ENCODE assay signal across 12 cellular contexts in the genomic region with DNA sequence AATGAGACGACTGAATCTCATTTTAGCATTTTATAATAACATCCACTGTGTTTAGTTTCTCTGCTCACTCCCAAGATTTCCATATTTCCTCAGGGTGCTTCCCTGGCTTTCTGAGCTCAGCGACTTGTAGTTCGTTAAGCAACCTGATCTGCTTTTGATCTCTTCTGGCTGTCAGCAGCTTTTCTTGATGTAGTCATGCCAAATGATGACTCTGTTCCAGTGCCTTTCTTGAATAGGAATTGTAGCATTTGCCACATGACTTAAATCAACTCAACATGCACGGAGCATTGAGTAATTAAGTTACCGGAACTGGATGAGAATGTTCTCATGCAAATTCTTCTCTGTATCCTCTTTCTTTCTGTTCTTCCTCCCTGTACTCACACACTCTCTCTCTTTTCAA.
DNase-seq lines count a peak whose midpoint lies in the region; ATAC-seq and TF ChIP-seq lines count a peak whose summit lies in the region.
"Had no signal": no experiment of that assay in that cellular context is flagged by ENCODE, and none has a peak within 500 bp of the region (broad histone marks: within the 10 kb centered on the region; RNA-seq: fewer than 3 reads in every experiment).

No MANE protein-coding gene starts in this region.

- H3K4me3 ChIP-seq in BJ (ENCODE audit: low read depth, low read length): no peak overlapping the region
- peak overlapping the region; percentile 17 for H3K4me3 ChIP-seq in parathyroid adenoma (ENCODE audit: low read depth, low read length)
- no peak overlapping the region for H3K4me3 ChIP-seq in SJCRH30
- H3K4me3 ChIP-seq in Caco-2 (ENCODE audit: low read depth, low read length): no peak overlapping the region

- H3K9me3 Mint-ChIP-seq in Caco-2 (ENCODE audit: unreplicated experiment): no peaks in the 10 kb centered on the region
- H3K9me3 Mint-ChIP-seq: CD8-positive, alpha-beta T cell had no signal

- H3K4me1 ChIP-seq in parathyroid adenoma (peaks cover 2% of the 10 kb centered on the region), SJCRH30 (no peaks in the 10 kb centered on the region), Caco-2 (no peaks in the 10 kb centered on the region)

- H3K27me3 ChIP-seq in BJ (ENCODE audit: control insufficient read depth, insufficient read depth, low read length): no peaks in the 10 kb centered on the region
- no peaks in the 10 kb centered on the region for H3K27me3 ChIP-seq in parathyroid adenoma (ENCODE audit: control insufficient read depth, insufficient read depth, low read length)
- no peaks in the 10 kb centered on the region for H3K27me3 ChIP-seq in SJCRH30
- H3K27me3 ChIP-seq in Caco-2 (replicated peaks; ENCODE audit: control insufficient read depth, insufficient read depth, low read length): no peaks in the 10 kb centered on the region

- no peak overlapping the region for H3K4me3 Mint-ChIP-seq in Caco-2 (ENCODE audit: unreplicated experiment)
- H3K4me3 Mint-ChIP-seq: CD8-positive, alpha-beta T cell; central memory CD8-positive, alpha-beta T cell had no signal

- intact Hi-C loops in Caco-2 (cut with micrococcal nuclease; ENCODE audit: unreplicated experiment): no loop called here

- POLR2A ChIA-PET in BJ (lab: Charles Lee) (no interaction called here), RWPE1 (lab: Yijun Ruan, JAX; ENCODE audit: low non-redundant PET) (interaction anchor here (0.7 kb wide), 1 partner anchor 14 kb away, joined by 7 read pairs; no protein-coding TSS in a partner anchor), Caco-2 (lab: Charles Lee) (no interaction called here)

- no peak overlapping the region for H3K4me2 ChIP-seq in parathyroid adenoma (ENCODE audit: low read length)

- no peak overlapping the region for H3K27ac Mint-ChIP-seq in Caco-2 (ENCODE audit: unreplicated experiment)
- H3K27ac Mint-ChIP-seq: CD8-positive, alpha-beta T cell had no signal

- no peak overlapping the region for H2AFZ ChIP-seq in parathyroid adenoma

- DNase-seq in BJ (ENCODE audit: low read depth) (peak; percentile 91), RWPE1 (ENCODE audit: low spot score) (peak; percentile 8), fibroblast of peridontal ligament (ENCODE audit: extremely low read depth) (peak; percentile 98), SJCRH30 (no peak), Caco-2 (no peak)
- DNase-seq: activated T-cell treated with anti-CD3 and anti-CD28 coated beads, Interleukin-2, amount 50 U/mL, for 48 hours; CD8-positive, alpha-beta T cell; NCI-H1694 had no signal

- H3K27ac ChIP-seq in RWPE1: no peak overlapping the region
- H3K27ac ChIP-seq in parathyroid adenoma: peak overlapping the region; percentile 24
- no peak overlapping the region for H3K27ac ChIP-seq in SJCRH30

- TF ChIP-seq CTCF in BJ (IDR thresholded peaks at IDR 0.05; ENCODE audit: insufficient read depth, low read depth, low read length) (no peak), RWPE1 (conservative IDR thresholded peaks at IDR 0.05; ENCODE audit: low read depth) (no peak), parathyroid adenoma (IDR thresholded peaks at IDR 0.05) (no peak), Caco-2 (IDR thresholded peaks at IDR 0.05; ENCODE audit: insufficient read depth in 1 of 2, low read depth in 1 of 2, low read length in 1 of 2, severe bottlenecking in 1 of 2, unreplicated experiment in 1 of 2) (no peak)

- no peaks in the 10 kb centered on the region for H3K4me1 Mint-ChIP-seq in Caco-2 (ENCODE audit: low read depth, unreplicated experiment)
- H3K4me1 Mint-ChIP-seq: central memory CD8-positive, alpha-beta T cell had no signal

- H3K36me3 ChIP-seq in BJ (ENCODE audit: control insufficient read depth, insufficient read depth, low read length): peaks cover 2% of the 10 kb centered on the region; the same call in 1 of the 2 replicates
- H3K36me3 ChIP-seq in parathyroid adenoma (ENCODE audit: control insufficient read depth, insufficient read depth, low read length): no peaks in the 10 kb centered on the region
- no peaks in the 10 kb centered on the region for H3K36me3 ChIP-seq in SJCRH30
- no peaks in the 10 kb centered on the region for H3K36me3 ChIP-seq in Caco-2 (ENCODE audit: control insufficient read depth, insufficient read depth, low read length)

- H3K36me3 Mint-ChIP-seq in Caco-2 (ENCODE audit: insufficient read depth, unreplicated experiment): no peaks in the 10 kb centered on the region
- H3K36me3 Mint-ChIP-seq: CD8-positive, alpha-beta T cell had no signal

- ATAC-seq in GM21423 (IDR thresholded peaks at IDR 0.05; ENCODE audit: unreplicated experiment): no peak
- ATAC-seq in HG03439 (IDR thresholded peaks at IDR 0.05; ENCODE audit: unreplicated experiment): no peak
- ATAC-seq: CD8-positive, alpha-beta T cell had no signal

- no peaks in the 10 kb centered on the region for H3K79me2 ChIP-seq in parathyroid adenoma

- CTCF ChIA-PET in BJ (lab: Yijun Ruan, JAX) (no interaction called here), RWPE1 (lab: Yijun Ruan, JAX) (interaction anchor here (0.6 to 0.7 kb wide), 2 partner anchors 143 to 355 kb away, joined by 3 to 4 read pairs; no protein-coding TSS in a partner anchor), Caco-2 (lab: Charles Lee) (no interaction called here)

- H3K9me3 ChIP-seq in parathyroid adenoma (ENCODE audit: control insufficient read depth, low read length) (no peaks in the 10 kb centered on the region), SJCRH30 (replicated peaks) (no peaks in the 10 kb centered on the region), Caco-2 (no peaks in the 10 kb centered on the region)

- no peaks in the 10 kb centered on the region for H3K27me3 Mint-ChIP-seq in Caco-2 (ENCODE audit: insufficient read depth, unreplicated experiment)
- H3K27me3 Mint-ChIP-seq: central memory CD8-positive, alpha-beta T cell had no signal

- no peak overlapping the region for H3K9ac ChIP-seq in parathyroid adenoma

- no TSS peak for BruUV-seq in Caco-2 (replicated peaks; lab: Mats Ljungman, UMichigan)

Comparison
In these comparisons a context has a peak if more than half of its experiments do, and no peak if none do; other contexts are left out.
1. DNase-seq: peak in BJ (single experiment), RWPE1 (single experiment) and fibroblast of peridontal ligament (single experiment); none in SJCRH30 (0 of 2) and Caco-2 (0 of 2).